8 cellular contexts compared by ENCODE assay signal in the genomic region with DNA sequence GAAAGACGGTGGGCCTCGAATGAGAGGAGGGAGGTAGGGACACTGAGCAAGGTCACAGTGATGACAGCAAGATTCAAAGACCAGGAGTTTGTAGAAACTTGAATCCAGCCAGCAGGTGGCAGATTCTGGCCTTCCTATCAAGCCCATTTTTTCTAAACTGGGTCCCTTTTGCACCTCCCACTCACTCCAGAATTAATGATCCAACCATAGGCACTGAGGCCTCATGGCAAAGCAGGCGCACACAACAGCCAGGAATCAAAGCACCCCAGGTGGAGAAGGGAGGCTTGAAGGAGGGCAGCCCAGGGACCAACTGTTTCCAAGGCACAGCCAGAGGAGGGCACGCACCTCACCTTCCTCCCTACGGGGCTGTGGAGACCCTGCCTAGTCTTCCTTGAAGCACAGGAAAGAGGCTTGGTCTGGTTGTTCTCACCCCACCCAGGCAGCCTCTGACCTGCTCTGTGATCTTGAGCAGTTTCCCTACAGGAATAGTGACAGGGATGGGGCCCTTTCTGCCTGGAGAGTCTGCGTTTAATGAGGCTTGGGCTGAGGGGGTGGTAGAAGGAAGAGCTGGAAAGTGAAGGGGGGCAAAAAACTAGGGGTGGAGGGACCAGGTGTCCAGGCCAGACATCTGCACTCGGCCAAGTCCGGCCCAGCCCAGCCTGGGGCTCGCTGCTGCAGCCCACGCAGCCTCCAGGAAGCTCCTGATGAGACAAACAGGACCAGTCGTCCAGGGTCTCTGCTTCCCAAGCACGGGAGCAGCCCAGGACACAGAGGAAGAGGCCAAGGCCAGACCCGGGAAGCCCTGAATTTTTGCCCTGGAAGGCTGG.
DNase-seq lines count a peak whose midpoint lies in the region; ATAC-seq and TF ChIP-seq lines count a peak whose summit lies in the region.

No MANE protein-coding gene starts in this region.

- no peak overlapping the region for H3K27ac ChIP-seq in OCI-LY7 (ENCODE audit: low read depth, low read length, poor library complexity, severe bottlenecking)

- H3K4me3 ChIP-seq in GM12865 (ENCODE audit: low read depth, low read length) (no peak overlapping the region), OCI-LY7 (ENCODE audit: low read depth, low read length, poor library complexity, severe bottlenecking) (no peak overlapping the region)

- H3K9me3 Mint-ChIP-seq in chondrocyte (ENCODE audit: low read depth) = no peaks in the 10 kb centered on the region

- no peak overlapping the region for H3K4me3 Mint-ChIP-seq in chondrocyte (ENCODE audit: unreplicated experiment)

- CTCF ChIA-PET in OCI-LY7 (lab: Charles Lee; ENCODE audit: unreplicated experiment) = interaction anchor here (1.1 kb wide), 1 partner anchor 144 kb away, joined by 5 read pairs; no protein-coding TSS in a partner anchor

- H3K27me3 Mint-ChIP-seq in chondrocyte (ENCODE audit: low read depth) = no peaks in the 10 kb centered on the region

- H3K4me2 ChIP-seq in OCI-LY7 (ENCODE audit: low read length) = no peak overlapping the region

- H2AFZ ChIP-seq in OCI-LY7 (ENCODE audit: low read length) = no peak overlapping the region

- H3K27ac Mint-ChIP-seq in chondrocyte (ENCODE audit: unreplicated experiment) = no peak overlapping the region

- intact Hi-C loops in OCI-LY7 (cut with micrococcal nuclease; ENCODE audit: unreplicated experiment) = loop anchor here (1.0 kb wide), 3 partner anchors 146 to 195 kb away; no protein-coding TSS in a partner anchor

- H3K9me2 ChIP-seq in OCI-LY7 (ENCODE audit: insufficient read depth, low read length) = no peaks in the 10 kb centered on the region

- peaks cover 7% of the 10 kb centered on the region for H3K4me1 ChIP-seq in OCI-LY7 (ENCODE audit: insufficient read depth, low read length, poor library complexity, severe bottlenecking)

- H3K36me3 ChIP-seq in OCI-LY7 (ENCODE audit: insufficient read depth, low read length) = no peaks in the 10 kb centered on the region

- no TSS peak for BruUV-seq in OCI-LY7 (replicated peaks; lab: Mats Ljungman, UMichigan)

- no peaks in the 10 kb centered on the region for H3K9me3 ChIP-seq in OCI-LY7 (ENCODE audit: low read length)

- DNase-seq in AG09319 (ENCODE audit: extremely low read depth, low read depth) = no peak
- peak; percentile 53 for DNase-seq in GM12865 (ENCODE audit: low read depth)
- peak; percentile 71 for DNase-seq in OCI-LY7 (ENCODE audit: low spot score)
- peak; percentile 56 for DNase-seq in chondrocyte (ENCODE audit: low spot score)
- DNase-seq in left kidney (ENCODE audit: low read depth, low spot score) = peak; percentile 94
- DNase-seq in superior temporal gyrus (ENCODE audit: extremely low spot score) = peak; percentile 90
- DNase-seq in GM19238 (ENCODE audit: insufficient read length, low spot score) = no peak

- no peaks in the 10 kb centered on the region for H4K20me1 ChIP-seq in OCI-LY7 (ENCODE audit: insufficient read depth, low read length)

- POLR2A ChIA-PET in OCI-LY7 (lab: Charles Lee) = interaction anchor here (0.7 kb wide), 1 partner anchor 432 kb away, joined by 3 read pairs; no protein-coding TSS in a partner anchor

- peaks cover 11% of the 10 kb centered on the region for H3K4me1 Mint-ChIP-seq in chondrocyte (ENCODE audit: low read depth)

- no peaks in the 10 kb centered on the region for H3K79me2 ChIP-seq in OCI-LY7 (ENCODE audit: insufficient read depth, low read depth, low read length)

- peaks cover 3% of the 10 kb centered on the region for H3K36me3 Mint-ChIP-seq in chondrocyte (ENCODE audit: low read depth)

- TF ChIP-seq CTCF in AG09319 (IDR thresholded peaks at IDR 0.05; ENCODE audit: low read depth, low read length) (peak; percentile 43), GM12865 (IDR thresholded peaks at IDR 0.05; ENCODE audit: insufficient read depth, low read depth, low read length, missing control alignments) (peak; percentile 49), OCI-LY7 (conservative IDR thresholded peaks at IDR 0.05; ENCODE audit: low read length) (peak; percentile 86), chondrocyte (IDR thresholded peaks at IDR 0.05) (peak; percentile 81)

- no peak for ATAC-seq in GM21526 (IDR thresholded peaks at IDR 0.05; ENCODE audit: low FRiP score, unreplicated experiment)

Comparison
In these comparisons a context has a peak if more than half of its experiments do, and no peak if none do; other contexts are left out.
1. DNase-seq: peak in GM12865 (single experiment), OCI-LY7 (single experiment), chondrocyte (single experiment), left kidney (single experiment) and superior temporal gyrus (single experiment); none in AG09319 (single experiment) and GM19238 (single experiment).
2. Peak in every context shown above with its lines, with median percentiles within 50 percentile points of each other: CTCF ChIP-seq.